Comparison of ENCODE assay signal across 14 cellular contexts in genomic region chr10:77613476-77614130, GRCh38. TPM values are rescaled to one million over a fixed set of nuclear protein-coding genes. Genes with fewer than 3 reads are reported as not detected.
DNase-seq lines count a peak whose midpoint lies in the region; ATAC-seq and TF ChIP-seq lines count a peak whose summit lies in the region.
"Had no signal": no experiment of that assay in that cellular context is flagged by ENCODE, and none has a peak within 500 bp of the region (broad histone marks: within the 10 kb centered on the region; RNA-seq: fewer than 3 reads in every experiment).

No MANE protein-coding gene starts in this region.

- peaks cover 13 to 30% of the 10 kb centered on the region in 2 donors for H3K27me3 Mint-ChIP-seq in natural killer cell treated with Interleukin-12 subunit alpha and Interleukin-12 subunit beta and Interleukin-15 and Interleukin-18, amount 100 ng/mL, for 72 hours
- peaks cover 23 to 47% of the 10 kb centered on the region in 2 donors for H3K27me3 Mint-ChIP-seq in natural killer cell (ENCODE audit: low read depth in 2 of 2)
- no peaks in the 10 kb centered on the region for H3K27me3 Mint-ChIP-seq in activated naive CD8-positive, alpha-beta T cell treated with anti-CD3 and anti-CD28 coated beads for 36 hours

- TF ChIP-seq CTCF in natural killer cell (IDR thresholded peaks at IDR 0.05) = no peak
- no peak for TF ChIP-seq CTCF in VCaP (conservative IDR thresholded peaks at IDR 0.05)

- ATAC-seq in natural killer cell treated with Interleukin-12 subunit alpha and Interleukin-12 subunit beta and Interleukin-15 and Interleukin-18, amount 100 ng/mL, for 72 hours = no peak
- ATAC-seq in natural killer cell (no peak), HG03175 (IDR thresholded peaks at IDR 0.05; ENCODE audit: unreplicated experiment) (no peak)
- ATAC-seq: effector memory CD8-positive, alpha-beta T cell; Right ventricle myocardium inferior had no signal

- H3K27ac Mint-ChIP-seq in natural killer cell treated with Interleukin-12 subunit alpha and Interleukin-12 subunit beta and Interleukin-15 and Interleukin-18, amount 100 ng/mL, for 72 hours = no peak overlapping the region
- no peak overlapping the region for H3K27ac Mint-ChIP-seq in natural killer cell
- H3K27ac Mint-ChIP-seq in activated naive CD8-positive, alpha-beta T cell treated with anti-CD3 and anti-CD28 coated beads for 36 hours = no peak overlapping the region
- H3K27ac Mint-ChIP-seq: effector memory CD8-positive, alpha-beta T cell had no signal

- H3K27ac ChIP-seq in VCaP = peak overlapping the region; percentile 74
- H3K27ac ChIP-seq: vagina had no signal

- intact Hi-C loops in natural killer cell (cut with micrococcal nuclease) = no loop called here

- no peak overlapping the region for H3K4me3 Mint-ChIP-seq in natural killer cell treated with Interleukin-12 subunit alpha and Interleukin-12 subunit beta and Interleukin-15 and Interleukin-18, amount 100 ng/mL, for 72 hours
- H3K4me3 Mint-ChIP-seq in natural killer cell = no peak overlapping the region
- no peak overlapping the region for H3K4me3 Mint-ChIP-seq in activated naive CD8-positive, alpha-beta T cell treated with anti-CD3 and anti-CD28 coated beads for 36 hours
- H3K4me3 Mint-ChIP-seq: effector memory CD8-positive, alpha-beta T cell had no signal

- DNase-seq in natural killer cell treated with Interleukin-12 subunit alpha and Interleukin-12 subunit beta and Interleukin-15 and Interleukin-18, amount 100 ng/mL, for 72 hours (ENCODE audit: low spot score) = peak; percentile 44
- no peak for DNase-seq in natural killer cell
- DNase-seq in left kidney (ENCODE audit: low read depth, low spot score) = peak; percentile 34
- DNase-seq in activated naive CD8-positive, alpha-beta T cell treated with anti-CD3 and anti-CD28 coated beads for 36 hours = no peak
- DNase-seq in cortex of kidney (lab: John Stamatoyannopoulos, UW) = no peak
- no peak for DNase-seq in AML-193 (lab: John Stamatoyannopoulos, UW)
- DNase-seq: effector memory CD8-positive, alpha-beta T cell; KBM-7; stimulated activated CD4-positive, alpha-beta T cell treated with anti-CD3 and anti-CD28 coated beads, Interleukin-15, amount 100 ng/mL, for 24 hours; stimulated activated CD8-positive, alpha-beta memory T cell treated with anti-CD3 and anti-CD28 coated beads, Interleukin-4, amount 100 ng/mL, for 48 hours had no signal

- H3K36me3 Mint-ChIP-seq in natural killer cell treated with Interleukin-12 subunit alpha and Interleukin-12 subunit beta and Interleukin-15 and Interleukin-18, amount 100 ng/mL, for 72 hours = no peaks in the 10 kb centered on the region
- H3K36me3 Mint-ChIP-seq in natural killer cell = no peaks in the 10 kb centered on the region
- no peaks in the 10 kb centered on the region for H3K36me3 Mint-ChIP-seq in activated naive CD8-positive, alpha-beta T cell treated with anti-CD3 and anti-CD28 coated beads for 36 hours

- H3K4me1 Mint-ChIP-seq in natural killer cell treated with Interleukin-12 subunit alpha and Interleukin-12 subunit beta and Interleukin-15 and Interleukin-18, amount 100 ng/mL, for 72 hours (ENCODE audit: low read depth in 2 of 2) = no peaks in the 10 kb centered on the region
- H3K4me1 Mint-ChIP-seq in natural killer cell = no peaks in the 10 kb centered on the region
- no peaks in the 10 kb centered on the region for H3K4me1 Mint-ChIP-seq in activated naive CD8-positive, alpha-beta T cell treated with anti-CD3 and anti-CD28 coated beads for 36 hours

- H3K9me3 Mint-ChIP-seq in natural killer cell treated with Interleukin-12 subunit alpha and Interleukin-12 subunit beta and Interleukin-15 and Interleukin-18, amount 100 ng/mL, for 72 hours = no peaks in the 10 kb centered on the region
- no peaks in the 10 kb centered on the region for H3K9me3 Mint-ChIP-seq in natural killer cell
- no peaks in the 10 kb centered on the region for H3K9me3 Mint-ChIP-seq in activated naive CD8-positive, alpha-beta T cell treated with anti-CD3 and anti-CD28 coated beads for 36 hours
- H3K9me3 Mint-ChIP-seq: effector memory CD8-positive, alpha-beta T cell had no signal

RNA-seq across cellular contexts. Expression of gene KCNMA1, which starts 24.0 kb away (rescaled TPM):
- 1 to 10 TPM in 1 of 2 donors, not detected in 1; 2.8 TPM for total RNA-seq in natural killer cell treated with Interleukin-12 subunit alpha and Interleukin-12 subunit beta and Interleukin-15 and Interleukin-18, amount 100 ng/mL, for 72 hours
- 1 to 10 TPM in 1 of 3 donors, under 1 TPM in 2; 0.40 to 1.8 (median 0.63) TPM for total RNA-seq in natural killer cell
- not detected for total RNA-seq in activated naive CD8-positive, alpha-beta T cell treated with anti-CD3 and anti-CD28 coated beads for 36 hours

Comparison
In these comparisons a context has a peak if more than half of its experiments do, and no peak if none do; other contexts are left out.
1. DNase-seq: peak in natural killer cell treated with Interleukin-12 subunit alpha and Interleukin-12 subunit beta and Interleukin-15 and Interleukin-18, amount 100 ng/mL, for 72 hours (single experiment) and left kidney (single experiment); none in natural killer cell (single experiment), activated naive CD8-positive, alpha-beta T cell treated with anti-CD3 and anti-CD28 coated beads for 36 hours (single experiment), cortex of kidney (single experiment) and AML-193 (0 of 2).